ENCODE assay signal across 13 cellular contexts in genomic region chr1:206895837-206896242, GRCh38. TPM values are rescaled to one million over a fixed set of nuclear protein-coding genes. Genes with fewer than 3 reads are reported as not detected.
DNase-seq lines count a peak whose midpoint lies in the region; ATAC-seq, FAIRE-seq and TF ChIP-seq lines count a peak whose summit lies in the region.
"Had no signal": no experiment of that assay in that cellular context is flagged by ENCODE, and none has a peak within 500 bp of the region (broad histone marks: within the 10 kb centered on the region; RNA-seq: fewer than 3 reads in every experiment).

No MANE protein-coding gene starts in this region.

- H3K9me3 Mint-ChIP-seq in activated CD8-positive, alpha-beta memory T cell treated with anti-CD3 and anti-CD28 coated beads, Interleukin-2, amount 10 ng/mL, durations not matched to agents 7 days and 5 days (ENCODE audit: low read depth) = no peaks in the 10 kb centered on the region

- peak overlapping the region in 1 of 3 donors; percentile 24 for H3K27ac ChIP-seq in thyroid gland

- no peak overlapping the region for H3K4me3 ChIP-seq in fibroblast of pulmonary artery (replicated peaks; ENCODE audit: low read depth, low read length)
- H3K4me3 ChIP-seq in thyroid gland (replicated peaks in 1 of 3) = no peak overlapping the region

- intact Hi-C loops in thyroid gland (cut with DNase I) = no loop called here
- intact Hi-C loops in left ventricle myocardium superior (cut with micrococcal nuclease) = no loop called here

- H3K27me3 Mint-ChIP-seq in activated CD8-positive, alpha-beta memory T cell treated with anti-CD3 and anti-CD28 coated beads, Interleukin-2, amount 10 ng/mL, durations not matched to agents 7 days and 5 days = peaks cover 2% of the 10 kb centered on the region

- CTCF ChIA-PET in activated CD8-positive, alpha-beta memory T cell treated with anti-CD3 and anti-CD28 coated beads, Interleukin-2, amount 10 ng/mL, durations not matched to agents 7 days and 5 days (lab: Charles Lee) = interaction anchor here (1.0 to 2.2 kb wide), 3 partner anchors 9 to 38 kb away, joined by 3 to 9 read pairs (median 5); no protein-coding TSS in a partner anchor

- H3K4me3 Mint-ChIP-seq in activated CD8-positive, alpha-beta memory T cell treated with anti-CD3 and anti-CD28 coated beads, Interleukin-2, amount 10 ng/mL, durations not matched to agents 7 days and 5 days = no peak overlapping the region

- ATAC-seq in activated CD8-positive, alpha-beta memory T cell treated with anti-CD3 and anti-CD28 coated beads, Interleukin-2, amount 10 ng/mL, durations not matched to agents 7 days and 5 days = no peak
- no peak for ATAC-seq in left ventricle myocardium superior

- no peaks in the 10 kb centered on the region for H3K9me3 ChIP-seq in thyroid gland

- no peaks in the 10 kb centered on the region for H3K27me3 ChIP-seq in thyroid gland

- TF ChIP-seq CTCF in fibroblast of pulmonary artery (IDR thresholded peaks at IDR 0.05; ENCODE audit: low read length, missing control alignments) (no peak), thyroid gland (IDR thresholded peaks at IDR 0.05) (no peak)

- DNase-seq in activated CD8-positive, alpha-beta memory T cell treated with anti-CD3 and anti-CD28 coated beads, Interleukin-2, amount 10 ng/mL, durations not matched to agents 7 days and 5 days = peak; percentile 23
- DNase-seq in activated CD8-positive, alpha-beta memory T cell treated with anti-CD3 and anti-CD28 coated beads, Interleukin-2, amount 50 U/mL, for 48 hours = no peak
- DNase-seq in NCI-H526 (lab: John Stamatoyannopoulos, UW) (peak; percentile 80 to 88), fibroblast of pulmonary artery (ENCODE audit: low read depth) (peak; percentile 94), thyroid gland (peak; percentile 29 to 39), GM12892 (ENCODE audit: insufficient read length) (no peak), left ventricle myocardium superior (no peak)
- no peak for DNase-seq in activated T-cell treated with anti-CD3 and anti-CD28 coated beads, Interleukin-2, amount 50 U/mL, for 1 hour
- DNase-seq: KG1; stimulated activated CD4-positive, alpha-beta T cell treated with anti-CD3 and anti-CD28 coated beads, Interleukin-2, amount 100 ng/mL, for 48 hours had no signal

- peaks cover 13% of the 10 kb centered on the region for H3K4me1 Mint-ChIP-seq in activated CD8-positive, alpha-beta memory T cell treated with anti-CD3 and anti-CD28 coated beads, Interleukin-2, amount 10 ng/mL, durations not matched to agents 7 days and 5 days

- H3K36me3 ChIP-seq in thyroid gland = no peaks in the 10 kb centered on the region

- 27 to 39% methylated on average over 3 of the region's 3 CpGs for WGBS in thyroid gland, 2 donors

- TF ChIP-seq POLR2A in thyroid gland (IDR thresholded peaks at IDR 0.05) = no peak
- no peak for TF ChIP-seq POLR2A in GM12892 (IDR thresholded peaks at IDR 0.05; ENCODE audit: low read depth, low read length)

- H3K36me3 Mint-ChIP-seq in activated CD8-positive, alpha-beta memory T cell treated with anti-CD3 and anti-CD28 coated beads, Interleukin-2, amount 10 ng/mL, durations not matched to agents 7 days and 5 days = no peaks in the 10 kb centered on the region

- no peak overlapping the region for H3K27ac Mint-ChIP-seq in activated CD8-positive, alpha-beta memory T cell treated with anti-CD3 and anti-CD28 coated beads, Interleukin-2, amount 10 ng/mL, durations not matched to agents 7 days and 5 days

- FAIRE-seq in GM12892 (lab: Jason Lieb, UNC) = no peak

- H3K4me1 ChIP-seq in thyroid gland = peaks cover 0 to 21% of the 10 kb centered on the region in 2 donors

RNA-seq across cellular contexts. Expression of gene IL24, which starts 1.4 kb away (rescaled TPM):
- not detected for total RNA-seq in activated CD8-positive, alpha-beta memory T cell treated with anti-CD3 and anti-CD28 coated beads, Interleukin-2, amount 10 ng/mL, durations not matched to agents 7 days and 5 days
- total RNA-seq in thyroid gland = not detected
- 12.3 TPM for polyA plus RNA-seq in GM12892 (2012; ENCODE audit: missing spikeins)
- not detected for total RNA-seq in left ventricle myocardium superior
- total RNA-seq: ureter had no signal

RNA-seq across cellular contexts. Expression of gene FCMR, which starts 25.9 kb away (rescaled TPM):
- total RNA-seq in activated CD8-positive, alpha-beta memory T cell treated with anti-CD3 and anti-CD28 coated beads, Interleukin-2, amount 10 ng/mL, durations not matched to agents 7 days and 5 days = 10 to 100 TPM; 33.0 to 37.2 TPM
- total RNA-seq in thyroid gland (1 to 10 TPM; 1.2 to 5.2 (median 3.0) TPM), left ventricle myocardium superior (6.2 TPM)
- 110 TPM for polyA plus RNA-seq in GM12892 (2012; ENCODE audit: missing spikeins)

RNA-seq across cellular contexts. Expression of gene IL20, which starts 30.4 kb away (rescaled TPM):
- not detected for total RNA-seq in activated CD8-positive, alpha-beta memory T cell treated with anti-CD3 and anti-CD28 coated beads, Interleukin-2, amount 10 ng/mL, durations not matched to agents 7 days and 5 days
- not detected for total RNA-seq in thyroid gland
- not detected for polyA plus RNA-seq in GM12892 (2012; ENCODE audit: missing spikeins)
- not detected for total RNA-seq in left ventricle myocardium superior
- total RNA-seq: mononuclear cell; T-helper 2 cell treated with Interferon-gamma antibody and Interleukin-4, amounts not matched to agents 100 ng/mL and 5 ng/mL, for 36 hours; ureter had no signal

RNA-seq across cellular contexts. Expression of gene PIGR, which starts 50.4 kb away (rescaled TPM):
- total RNA-seq in activated CD8-positive, alpha-beta memory T cell treated with anti-CD3 and anti-CD28 coated beads, Interleukin-2, amount 10 ng/mL, durations not matched to agents 7 days and 5 days = under 1 TPM; 0.06 to 0.07 TPM
- total RNA-seq in thyroid gland (1 to 10 TPM in 1 of 4 donors, under 1 TPM in 2, not detected in 1; 0.11 to 1.2 (median 0.75) TPM), left ventricle myocardium superior (not detected)
- polyA plus RNA-seq in GM12892 (2012; ENCODE audit: missing spikeins) = 55.2 TPM
- total RNA-seq: mononuclear cell; T-helper 2 cell treated with Interferon-gamma antibody and Interleukin-4, amounts not matched to agents 100 ng/mL and 5 ng/mL, for 36 hours had no signal

Comparison
In these comparisons a context has a peak if more than half of its experiments do, and no peak if none do; other contexts are left out.
1. DNase-seq: peak in activated CD8-positive, alpha-beta memory T cell treated with anti-CD3 and anti-CD28 coated beads, Interleukin-2, amount 10 ng/mL, durations not matched to agents 7 days and 5 days (single experiment), NCI-H526 (2 of 2), fibroblast of pulmonary artery (single experiment) and thyroid gland (2 of 2); none in activated CD8-positive, alpha-beta memory T cell treated with anti-CD3 and anti-CD28 coated beads, Interleukin-2, amount 50 U/mL, for 48 hours (single experiment), GM12892 (single experiment), left ventricle myocardium superior (single experiment) and activated T-cell treated with anti-CD3 and anti-CD28 coated beads, Interleukin-2, amount 50 U/mL, for 1 hour (single experiment).